ENCODE assay signal across 30 cellular contexts in genomic region chr2:48760848-48761247, GRCh38. TPM values are rescaled to one million over a fixed set of nuclear protein-coding genes. Genes with fewer than 3 reads are reported as not detected.
DNase-seq lines count a peak whose midpoint lies in the region; ATAC-seq, FAIRE-seq and TF ChIP-seq lines count a peak whose summit lies in the region.
"Had no signal": no experiment of that assay in that cellular context is flagged by ENCODE, and none has a peak within 500 bp of the region (broad histone marks: within the 10 kb centered on the region; RNA-seq: fewer than 3 reads in every experiment).

No MANE protein-coding gene starts in this region.

- in situ Hi-C loops in GM13976 (cut with MboI; ENCODE audit: low sequenced_read_pairs, unreplicated experiment), result no loop called here

- peaks cover 17% of the 10 kb centered on the region; the same call in 2 of the 3 replicates for H3K9me3 Mint-ChIP-seq in GM23338
- H3K9me3 Mint-ChIP-seq in endodermal cell, result peaks cover 20% of the 10 kb centered on the region

- H3K4ac ChIP-seq in trophoblast cell (ENCODE audit: low read depth, low read length), result no peak overlapping the region

- H3K27me3 Mint-ChIP-seq in GM23338 (ENCODE audit: insufficient read depth, low read depth, poor library complexity) (peaks cover 4% of the 10 kb centered on the region), endodermal cell (ENCODE audit: insufficient read depth) (peaks cover 24% of the 10 kb centered on the region)

- H3K4me3 ChIP-seq in GM23338 (no peak overlapping the region), endodermal cell (ENCODE audit: low read length) (no peak overlapping the region), trophoblast cell (ENCODE audit: low read depth, low read length) (no peak overlapping the region), stomach (no peak overlapping the region)
- H3K4me3 ChIP-seq: BLaER1 had no signal

- no peak for TF ChIP-seq EP300 in stomach (IDR thresholded peaks at IDR 0.05)

- H4K91ac ChIP-seq in trophoblast cell (ENCODE audit: low read depth, low read length), result no peak overlapping the region

- no peak overlapping the region for H3K14ac ChIP-seq in trophoblast cell (ENCODE audit: low read length)

- no peaks in the 10 kb centered on the region for H3K79me1 ChIP-seq in trophoblast cell (ENCODE audit: low read length)

- H3K4me1 ChIP-seq in GM23338 (ENCODE audit: insufficient read depth), result no peaks in the 10 kb centered on the region
- H3K4me1 ChIP-seq in endodermal cell (ENCODE audit: control insufficient read depth, insufficient read depth, low read length), result no peaks in the 10 kb centered on the region
- H3K4me1 ChIP-seq in trophoblast cell (ENCODE audit: control insufficient read depth in 1 of 2, insufficient read depth in 2 of 2, low read length in 2 of 2), result no peaks in the 10 kb centered on the region
- H3K4me1 ChIP-seq in stomach, result no peaks in the 10 kb centered on the region
- H3K4me1 ChIP-seq: BE2C had no signal

- no peak for FAIRE-seq in GM12891 (lab: Jason Lieb, UNC)
- FAIRE-seq: A204.1, G401.6, GM12892, GM19239 had no signal

- H3K4me1 Mint-ChIP-seq in GM23338 (peaks cover 5% of the 10 kb centered on the region), endodermal cell (peaks cover 4% of the 10 kb centered on the region)
- H3K4me1 Mint-ChIP-seq: CD14-positive monocyte; CD4-positive, alpha-beta memory T cell; CD4-positive, CD25-positive, alpha-beta regulatory T cell; CD8-positive, alpha-beta memory T cell had no signal

- no peak overlapping the region for H3K27ac Mint-ChIP-seq in GM23338
- H3K27ac Mint-ChIP-seq in endodermal cell, result no peak overlapping the region
- H3K27ac Mint-ChIP-seq: CD14-positive monocyte; CD4-positive, CD25-positive, alpha-beta regulatory T cell had no signal

- no peak for DNase-seq in GM23338 (ENCODE audit: low spot score)
- peak; percentile 60 for DNase-seq in endodermal cell
- DNase-seq in trophoblast cell, result no peak
- DNase-seq in GM12891 (ENCODE audit: insufficient read length, low spot score), result no peak
- DNase-seq in GM13976 (ENCODE audit: low spot score), result no peak
- DNase-seq in stomach, result no peak
- DNase-seq: 8988T; ACHN; BE2C; C1 segment of cervical spinal cord; CD4-positive, alpha-beta memory T cell; CD4-positive, CD25-positive, alpha-beta regulatory T cell; CD8-positive, alpha-beta memory T cell; COR-L47; DMS 273 treated with DMSO at 0.1 percent for 48 hours; DMS153; DMS53; DMS79; DND-41; EL; GF-D8 had no signal

- TF ChIP-seq POLR2A in GM12891 (IDR thresholded peaks at IDR 0.05; ENCODE audit: low read depth, low read length) (no peak), stomach (IDR thresholded peaks at IDR 0.05) (no peak)

- H3K79me2 ChIP-seq in GM23338 (replicated peaks; ENCODE audit: insufficient read depth) (no peaks in the 10 kb centered on the region), trophoblast cell (ENCODE audit: control insufficient read depth, insufficient read depth, low read length, poor library complexity) (no peaks in the 10 kb centered on the region)

- H4K12ac ChIP-seq in trophoblast cell (ENCODE audit: low read depth, low read length), result no peak overlapping the region

- no peaks in the 10 kb centered on the region for H3K36me3 ChIP-seq in GM23338 (ENCODE audit: insufficient read depth)
- H3K36me3 ChIP-seq in endodermal cell (ENCODE audit: control insufficient read depth, insufficient read depth, low read length), result no peaks in the 10 kb centered on the region
- no peaks in the 10 kb centered on the region for H3K36me3 ChIP-seq in trophoblast cell (ENCODE audit: control insufficient read depth in 1 of 2, insufficient read depth in 2 of 2, low read length in 2 of 2)
- H3K36me3 ChIP-seq in stomach, result no peaks in the 10 kb centered on the region
- H3K36me3 ChIP-seq: BE2C, BLaER1 had no signal

- H3K9me2 ChIP-seq in GM23338 (ENCODE audit: insufficient read depth), result no peaks in the 10 kb centered on the region

- H2AFZ ChIP-seq in GM23338, result no peak overlapping the region
- no peak overlapping the region for H2AFZ ChIP-seq in trophoblast cell (ENCODE audit: insufficient read depth, low read length, poor library complexity)

- peaks cover 11% of the 10 kb centered on the region; the same call in 1 of the 2 replicates for H3K27me3 ChIP-seq in GM23338 (ENCODE audit: insufficient read depth)
- peaks cover 12% of the 10 kb centered on the region for H3K27me3 ChIP-seq in endodermal cell (ENCODE audit: control insufficient read depth, insufficient read depth, low read length, poor library complexity, severe bottlenecking)
- H3K27me3 ChIP-seq in trophoblast cell (ENCODE audit: insufficient read depth, low read length), result peaks cover under 1% of the 10 kb centered on the region
- H3K27me3 ChIP-seq in stomach, result peaks cover 0 to 3% (median 0%) of the 10 kb centered on the region in 3 donors
- H3K27me3 ChIP-seq: BE2C, BLaER1 had no signal

- H3K4me3 Mint-ChIP-seq in GM23338, result no peak overlapping the region
- no peak overlapping the region for H3K4me3 Mint-ChIP-seq in endodermal cell
- H3K4me3 Mint-ChIP-seq: CD14-positive monocyte; CD4-positive, alpha-beta memory T cell; CD4-positive, CD25-positive, alpha-beta regulatory T cell; CD8-positive, alpha-beta memory T cell had no signal

- no peak overlapping the region for H2BK12ac ChIP-seq in trophoblast cell (ENCODE audit: low read length)

- TF ChIP-seq CTCF in GM23338 (conservative IDR thresholded peaks at IDR 0.05; ENCODE audit: low read depth in 2 of 2) (no peak), endodermal cell (conservative IDR thresholded peaks at IDR 0.05) (no peak), GM13976 (IDR thresholded peaks at IDR 0.05; ENCODE audit: borderline replicate concordance, control extremely low read depth, extremely low read depth, insufficient read depth, missing control alignments) (no peak), stomach (IDR thresholded peaks at IDR 0.05) (no peak)

- no peak overlapping the region for H2AK5ac ChIP-seq in trophoblast cell (ENCODE audit: low read length)

- no peaks in the 10 kb centered on the region for H4K20me1 ChIP-seq in GM23338 (replicated peaks; ENCODE audit: insufficient read depth)
- H4K20me1 ChIP-seq: BLaER1 had no signal

- H4K8ac ChIP-seq in trophoblast cell (ENCODE audit: low read depth, low read length), result no peak overlapping the region

- intact Hi-C loops in stomach (cut with DNase I; ENCODE audit: low total_unique reads), result no loop called here

- H3K9ac ChIP-seq in endodermal cell (ENCODE audit: extremely low read depth, low read length, poor library complexity, severe bottlenecking) (no peak overlapping the region), trophoblast cell (ENCODE audit: low read length) (peak overlapping the region; percentile 46)
- H3K9ac ChIP-seq: BLaER1 had no signal

- H3K4me2 ChIP-seq in GM23338, result no peak overlapping the region
- no peak overlapping the region for H3K4me2 ChIP-seq in trophoblast cell (ENCODE audit: low read length)
- H3K4me2 ChIP-seq: BLaER1 had no signal

- H3K27ac ChIP-seq in GM23338 (ENCODE audit: low read depth) (no peak overlapping the region), endodermal cell (ENCODE audit: low read depth, low read length) (no peak overlapping the region), trophoblast cell (ENCODE audit: low read depth, low read length) (no peak overlapping the region), stomach (no peak overlapping the region)
- H3K27ac ChIP-seq: BLaER1 had no signal

- H2BK120ac ChIP-seq in trophoblast cell (ENCODE audit: insufficient read depth, low read length, poor library complexity), result no peak overlapping the region

- ATAC-seq in GM23338 (peak; percentile 37; the same call in 2 of the 3 replicates), SK-N-SH treated with all-trans-retinoic acid at 6 μM for 48 hours (no peak)

- H3K9me3 ChIP-seq in endodermal cell (ENCODE audit: control insufficient read depth, low read length) (no peaks in the 10 kb centered on the region), trophoblast cell (ENCODE audit: insufficient read depth, low read depth, low read length) (no peaks in the 10 kb centered on the region), stomach (peaks cover 2 to 4% (median 4%) of the 10 kb centered on the region in 4 donors)
- H3K9me3 ChIP-seq: BE2C had no signal

- no peak overlapping the region for H3K23ac ChIP-seq in trophoblast cell (ENCODE audit: low read length)

- no peaks in the 10 kb centered on the region for H3F3A ChIP-seq in GM23338 (replicated peaks; ENCODE audit: low read depth)

- 80 to 84% methylated on average over 1 to 2 of the region's 2 CpGs for WGBS in endodermal cell (ENCODE audit: insufficient coverage in 1 of 2, insufficient read length in 1 of 2), 2 experiments
- no CpG with 5 or more reads among the region's 2 CpGs for WGBS in trophoblast cell (ENCODE audit: extremely low coverage, insufficient coverage, insufficient read length)
- WGBS in stomach, 5 donors, result 71 to 91% (median 78%) methylated on average over 2 of the region's 2 CpGs

- no peak overlapping the region for H2BK5ac ChIP-seq in trophoblast cell (ENCODE audit: low read depth, low read length, poor library complexity)

- H3K36me3 Mint-ChIP-seq in GM23338 (ENCODE audit: low read depth) (peaks cover 5% of the 10 kb centered on the region; the same call in 1 of the 3 replicates), endodermal cell (ENCODE audit: low read depth) (no peaks in the 10 kb centered on the region)
- H3K36me3 Mint-ChIP-seq: CD14-positive monocyte; CD4-positive, alpha-beta memory T cell; CD4-positive, CD25-positive, alpha-beta regulatory T cell; CD8-positive, alpha-beta memory T cell had no signal

- H3K18ac ChIP-seq in trophoblast cell (ENCODE audit: low read length), result no peak overlapping the region

TF ChIP-seq in GM23338, 12 proteins besides CTCF, POLR2A, EP300 and RAD21 (continues in another document):
- TF ChIP-seq ZNF114 (CRISPR knock-in tag; IDR thresholded peaks at IDR 0.05), result no peak
- TF ChIP-seq STAT1 (IDR thresholded peaks at IDR 0.05; ENCODE audit: unreplicated experiment), result no peak
- no peak for TF ChIP-seq ZNF331 (CRISPR knock-in tag; IDR thresholded peaks at IDR 0.05; ENCODE audit: low read depth)

TF ChIP-seq in GM12891, 5 proteins besides CTCF, POLR2A, EP300 and RAD21 (continues in another document):
- TF ChIP-seq PAX5 (IDR thresholded peaks at IDR 0.05; ENCODE audit: insufficient read depth, low read length, severe bottlenecking) (no peak), TAF1 (IDR thresholded peaks at IDR 0.05; ENCODE audit: low read depth, low read length) (no peak), SPI1 (IDR thresholded peaks at IDR 0.05; ENCODE audit: low read depth, low read length) (no peak)

TF ChIP-seq in SK-N-SH treated with all-trans-retinoic acid at 6 μM for 48 hours, 23 proteins besides CTCF, POLR2A, EP300 and RAD21 (continues in another document):
- TF ChIP-seq RARB (CRISPR knock-in tag; IDR thresholded peaks at IDR 0.05), result no peak
- TF ChIP-seq PPARA (CRISPR knock-in tag; IDR thresholded peaks at IDR 0.05; ENCODE audit: borderline replicate concordance), result no peak
- no peak for TF ChIP-seq CSDC2 (CRISPR knock-in tag; IDR thresholded peaks at IDR 0.05)

RNA-seq across cellular contexts. Expression of gene LHCGR, which starts 5.3 kb away (rescaled TPM):
- total RNA-seq in GM23338 (2014; rRNA removed; shearing (Covaris generic)), result 0.12 and 0.45 TPM in 2 replicates
- polyA plus RNA-seq in GM23338 (2016; fragmentation: Nextera tagmentation; extraction: Ambion mirVana) (0.54 and 0.66 TPM in 2 replicates), stomach (under 1 TPM in 1 of 3 donors, not detected in 2; 0.25 TPM)
- total RNA-seq in endodermal cell (not detected), stomach (under 1 TPM in 2 of 5 donors, not detected in 3; 0.43 to 0.92 TPM)
- polyA plus RNA-seq in endodermal cell (2013, experiment 1 of 2), result 0.11 TPM
- 0.17 TPM for polyA plus RNA-seq in endodermal cell (2013, experiment 2 of 2)
- 0.01 TPM in 1 of 2 replicates, not detected in the other for polyA plus RNA-seq in trophoblast cell (2013)
- not detected for polyA plus RNA-seq in GM12891 (2012; ENCODE audit: low read depth, missing spikeins)
- total RNA-seq: A673; CD4-positive, alpha-beta memory T cell; CD4-positive, CD25-positive, alpha-beta regulatory T cell; CD8-positive, alpha-beta memory T cell; Daoy had no signal
- polyA plus RNA-seq: CD14-positive monocyte; CD4-positive, alpha-beta memory T cell; CD4-positive, CD25-positive, alpha-beta regulatory T cell; CD8-positive, alpha-beta memory T cell had no signal
